Comparison of ENCODE assay signal across 2 cellular contexts in genomic region chr18:6377473-6377872, GRCh38. TPM values are rescaled to one million over a fixed set of nuclear protein-coding genes. Genes with fewer than 3 reads are reported as not detected.
"Had no signal": no experiment of that assay in that cellular context is flagged by ENCODE, and none has a peak within 500 bp of the region (broad histone marks: within the 10 kb centered on the region; RNA-seq: fewer than 3 reads in every experiment).

No MANE protein-coding gene starts in this region.

RNA-seq across cellular contexts. Expression of gene L3MBTL4, which starts 37.2 kb away (rescaled TPM):
- total RNA-seq: myocyte had no signal
- polyA plus RNA-seq: mammary epithelial cell had no signal
